In genomic region chr22:38138961-38139360, GRCh38 we compare ENCODE assay signal across 1 cellular context.
TF ChIP-seq lines count a peak whose summit lies in the region.

No MANE protein-coding gene starts in this region.

TF ChIP-seq in IMR-90, 13 proteins besides CTCF, POLR2A, EP300 and RAD21:
- TF ChIP-seq MAFK (IDR thresholded peaks at IDR 0.05; ENCODE audit: low read depth, low read length) (no peak), MAZ (IDR thresholded peaks at IDR 0.05; ENCODE audit: borderline replicate concordance, low read depth, low read length) (no peak), USF2 (IDR thresholded peaks at IDR 0.05; ENCODE audit: low read depth, low read length) (no peak), CHD1 (IDR thresholded peaks at IDR 0.05; ENCODE audit: low read depth, low read length) (no peak), CEBPB (IDR thresholded peaks at IDR 0.05; ENCODE audit: low read depth, low read length) (no peak), FOS (IDR thresholded peaks at IDR 0.05; ENCODE audit: low read depth, low read length) (no peak), BHLHE40 (IDR thresholded peaks at IDR 0.05; ENCODE audit: low read depth, low read length) (no peak), SMC3 (IDR thresholded peaks at IDR 0.05; ENCODE audit: low read depth, low read length) (no peak), NFE2L2 (IDR thresholded peaks at IDR 0.05; ENCODE audit: low read depth, low read length) (no peak), ELK1 (IDR thresholded peaks at IDR 0.05; ENCODE audit: borderline replicate concordance, low read depth, low read length) (no peak), RCOR1 (IDR thresholded peaks at IDR 0.05; ENCODE audit: insufficient replicate concordance, low read length) (no peak), RFX5 (IDR thresholded peaks at IDR 0.05; ENCODE audit: low read depth, low read length) (no peak), MXI1 (IDR thresholded peaks at IDR 0.05; ENCODE audit: borderline replicate concordance, low read depth, low read length) (no peak)
